Comparison of ENCODE assay signal across 15 cellular contexts in the genomic region with DNA sequence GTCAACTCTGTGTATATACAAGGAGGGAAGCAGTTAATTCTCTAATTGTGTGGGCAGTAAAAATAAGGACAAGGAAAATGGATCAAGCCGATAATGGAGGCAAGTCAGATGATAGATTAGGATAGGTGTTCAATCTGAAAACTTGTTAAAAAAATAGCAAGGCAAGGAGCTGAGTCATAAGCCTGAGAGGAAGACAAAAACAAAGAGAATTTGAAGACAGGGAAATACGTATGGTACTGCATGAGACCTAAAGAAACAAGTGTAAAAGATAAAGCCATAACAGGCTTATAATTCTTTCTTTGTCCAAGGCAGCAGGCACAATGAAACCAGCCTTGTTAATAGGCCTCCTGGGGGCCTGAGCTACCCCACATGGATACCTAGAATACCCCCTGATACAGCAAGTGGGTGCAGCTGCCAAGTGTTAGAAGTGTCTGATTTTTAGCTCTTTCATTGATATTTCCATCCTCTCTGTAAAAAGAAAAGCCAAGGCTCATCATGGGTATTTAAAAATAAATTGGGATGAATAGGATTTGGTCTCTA.
"Had no signal": no experiment of that assay in that cellular context is flagged by ENCODE, and none has a peak within 500 bp of the region (broad histone marks: within the 10 kb centered on the region; RNA-seq: fewer than 3 reads in every experiment).

No MANE protein-coding gene starts in this region.

- H3K9me3 ChIP-seq: colonic mucosa, neutrophil, right atrium auricular region, sigmoid colon, stomach, thoracic aorta had no signal

- DNase-seq: colonic mucosa; effector CD4-positive, alpha-beta T cell; islet precursor cell; naive thymus-derived CD4-positive, alpha-beta T cell; nephron progenitor cell; sigmoid colon; stimulated activated CD4-positive, alpha-beta T cell treated with anti-CD3 and anti-CD28 coated beads, Interleukin-12 subunit alpha, Interleukin-12 subunit beta, amount 100 ng/mL, for 4 hours; stimulated activated naive CD4-positive, alpha-beta T cell; stomach; substantia nigra; trophoblast cell had no signal

- H3K36me3 ChIP-seq: colonic mucosa, neutrophil, right atrium auricular region, sigmoid colon, stomach, thoracic aorta had no signal

- H3K4me3 ChIP-seq: colonic mucosa, right atrium auricular region, sigmoid colon, skin epidermis, stomach, thoracic aorta had no signal

- H3K4me1 ChIP-seq: colonic mucosa, right atrium auricular region, stomach had no signal

- H3K27ac ChIP-seq: colonic mucosa, neutrophil, right atrium auricular region, sigmoid colon, skin epidermis, stomach, thoracic aorta had no signal

- H3K27me3 ChIP-seq: colonic mucosa, neutrophil, right atrium auricular region, sigmoid colon, stomach had no signal
